8 cellular contexts compared by ENCODE assay signal in genomic region chr7:104979167-104979841, GRCh38. TPM values are rescaled to one million over a fixed set of nuclear protein-coding genes. Genes with fewer than 3 reads are reported as not detected.
DNase-seq lines count a peak whose midpoint lies in the region; ATAC-seq and TF ChIP-seq lines count a peak whose summit lies in the region.

No MANE protein-coding gene starts in this region.

- CTCF ChIA-PET in MCF 10A (lab: Yijun Ruan, JAX), result interaction anchor here (0.7 to 8.7 kb wide), 14 partner anchors 9 to 436 kb away, joined by 3 to 119 read pairs (median 4); partner anchors contain the start of gene KMT2E

- H3K27me3 ChIP-seq in upper lobe of right lung, result no peaks in the 10 kb centered on the region

- peak overlapping the region; percentile 39 for H3K27ac Mint-ChIP-seq in activated T-cell treated with anti-CD3 and anti-CD28 coated beads, Interleukin-2, amount 50 U/mL, for 24 hours
- no peak overlapping the region for H3K27ac Mint-ChIP-seq in activated T-cell treated with anti-CD3 and anti-CD28 coated beads, Interleukin-2, amount 50 U/mL, for 72 hours
- H3K27ac Mint-ChIP-seq in MCF 10A (ENCODE audit: low read depth, unreplicated experiment), result peak overlapping the region; percentile 40

- H3K4me1 Mint-ChIP-seq in activated T-cell treated with anti-CD3 and anti-CD28 coated beads, Interleukin-2, amount 50 U/mL, for 24 hours (ENCODE audit: low read depth), result peaks cover 55% of the 10 kb centered on the region
- H3K4me1 Mint-ChIP-seq in activated T-cell treated with anti-CD3 and anti-CD28 coated beads, Interleukin-2, amount 50 U/mL, for 72 hours (ENCODE audit: low read depth), result peaks cover 66% of the 10 kb centered on the region
- H3K4me1 Mint-ChIP-seq in MCF 10A (ENCODE audit: insufficient read depth, unreplicated experiment), result peaks cover 11% of the 10 kb centered on the region

- H3K4me3 Mint-ChIP-seq in activated T-cell treated with anti-CD3 and anti-CD28 coated beads, Interleukin-2, amount 50 U/mL, for 24 hours, result no peak overlapping the region
- H3K4me3 Mint-ChIP-seq in activated T-cell treated with anti-CD3 and anti-CD28 coated beads, Interleukin-2, amount 50 U/mL, for 72 hours, result no peak overlapping the region
- no peak overlapping the region for H3K4me3 Mint-ChIP-seq in MCF 10A (ENCODE audit: unreplicated experiment)

- POLR2A ChIA-PET in MCF 10A (lab: Yijun Ruan, JAX), result interaction anchor here (7.9 to 18.4 kb wide), 2 partner anchors 14 to 32 kb away, joined by 87 to 620 read pairs; partner anchors contain the start of gene KMT2E

- intact Hi-C loops in MCF 10A (cut with micrococcal nuclease) (no loop called here), upper lobe of right lung (cut with DNase I) (no loop called here)

- H3K4me1 ChIP-seq in upper lobe of right lung, result peaks cover 73% of the 10 kb centered on the region

- H3K9me3 Mint-ChIP-seq in activated T-cell treated with anti-CD3 and anti-CD28 coated beads, Interleukin-2, amount 50 U/mL, for 24 hours, result no peaks in the 10 kb centered on the region
- H3K9me3 Mint-ChIP-seq in activated T-cell treated with anti-CD3 and anti-CD28 coated beads, Interleukin-2, amount 50 U/mL, for 72 hours, result no peaks in the 10 kb centered on the region
- no peaks in the 10 kb centered on the region for H3K9me3 Mint-ChIP-seq in MCF 10A (ENCODE audit: unreplicated experiment)

- no peak for DNase-seq in activated T-cell treated with anti-CD3 and anti-CD28 coated beads, Interleukin-2, amount 50 U/mL, for 24 hours
- DNase-seq in activated T-cell treated with anti-CD3 and anti-CD28 coated beads, Interleukin-2, amount 50 U/mL, for 72 hours, result no peak
- DNase-seq in MCF 10A (ENCODE audit: unreplicated experiment), result no peak
- DNase-seq in left kidney (ENCODE audit: low read depth, low spot score), result peak; percentile 94
- no peak for DNase-seq in upper lobe of right lung
- no peak for DNase-seq in stimulated activated CD4-positive, alpha-beta T cell treated with anti-CD3 and anti-CD28 coated beads, Interleukin-15, amount 100 ng/mL, for 24 hours
- DNase-seq in NOMO-1 treated with DMSO at 0.1 percent for 48 hours (lab: John Stamatoyannopoulos, UW; ENCODE audit: unreplicated experiment), result no peak

- H3K9me3 ChIP-seq in upper lobe of right lung, result no peaks in the 10 kb centered on the region

- BruUV-seq in MCF 10A (replicated peaks; lab: Mats Ljungman, UMichigan), result no TSS peak

- no peak for ATAC-seq in activated T-cell treated with anti-CD3 and anti-CD28 coated beads, Interleukin-2, amount 50 U/mL, for 72 hours (replicated peaks in 1 of 2)
- no peak for ATAC-seq in upper lobe of right lung
- no peak for ATAC-seq in HG03457 (IDR thresholded peaks at IDR 0.05; ENCODE audit: unreplicated experiment)

- no peak overlapping the region for H3K4me3 ChIP-seq in upper lobe of right lung

- TF ChIP-seq CTCF in MCF 10A (IDR thresholded peaks at IDR 0.05; ENCODE audit: unreplicated experiment) (no peak), upper lobe of right lung (IDR thresholded peaks at IDR 0.05) (no peak)

- H3K27ac ChIP-seq in upper lobe of right lung, result peak overlapping the region; percentile 68

- peaks cover 39% of the 10 kb centered on the region for H3K36me3 Mint-ChIP-seq in activated T-cell treated with anti-CD3 and anti-CD28 coated beads, Interleukin-2, amount 50 U/mL, for 24 hours (ENCODE audit: low read depth)
- no peaks in the 10 kb centered on the region for H3K36me3 Mint-ChIP-seq in activated T-cell treated with anti-CD3 and anti-CD28 coated beads, Interleukin-2, amount 50 U/mL, for 72 hours (ENCODE audit: insufficient read depth in 2 of 2)
- H3K36me3 Mint-ChIP-seq in MCF 10A (ENCODE audit: insufficient read depth, unreplicated experiment), result peaks cover 20% of the 10 kb centered on the region

- H3K27me3 Mint-ChIP-seq in activated T-cell treated with anti-CD3 and anti-CD28 coated beads, Interleukin-2, amount 50 U/mL, for 24 hours, result no peaks in the 10 kb centered on the region
- no peaks in the 10 kb centered on the region for H3K27me3 Mint-ChIP-seq in activated T-cell treated with anti-CD3 and anti-CD28 coated beads, Interleukin-2, amount 50 U/mL, for 72 hours (ENCODE audit: low read depth)
- H3K27me3 Mint-ChIP-seq in MCF 10A (ENCODE audit: insufficient read depth, unreplicated experiment), result no peaks in the 10 kb centered on the region

- H3K36me3 ChIP-seq in upper lobe of right lung, result no peaks in the 10 kb centered on the region

RNA-seq across cellular contexts. Expression of gene KMT2E, which starts 34.7 kb away (rescaled TPM):
- total RNA-seq in activated T-cell treated with anti-CD3 and anti-CD28 coated beads, Interleukin-2, amount 50 U/mL, for 72 hours, result 100 to 1,000 TPM in 1 of 2 donors, 10 to 100 TPM in 1; 96.4 to 112 TPM
- total RNA-seq in MCF 10A (2022) (49.7 and 53.1 TPM in 2 replicates), upper lobe of right lung (97.0 TPM)
